ENCODE assay signal across 10 cellular contexts in the genomic region with DNA sequence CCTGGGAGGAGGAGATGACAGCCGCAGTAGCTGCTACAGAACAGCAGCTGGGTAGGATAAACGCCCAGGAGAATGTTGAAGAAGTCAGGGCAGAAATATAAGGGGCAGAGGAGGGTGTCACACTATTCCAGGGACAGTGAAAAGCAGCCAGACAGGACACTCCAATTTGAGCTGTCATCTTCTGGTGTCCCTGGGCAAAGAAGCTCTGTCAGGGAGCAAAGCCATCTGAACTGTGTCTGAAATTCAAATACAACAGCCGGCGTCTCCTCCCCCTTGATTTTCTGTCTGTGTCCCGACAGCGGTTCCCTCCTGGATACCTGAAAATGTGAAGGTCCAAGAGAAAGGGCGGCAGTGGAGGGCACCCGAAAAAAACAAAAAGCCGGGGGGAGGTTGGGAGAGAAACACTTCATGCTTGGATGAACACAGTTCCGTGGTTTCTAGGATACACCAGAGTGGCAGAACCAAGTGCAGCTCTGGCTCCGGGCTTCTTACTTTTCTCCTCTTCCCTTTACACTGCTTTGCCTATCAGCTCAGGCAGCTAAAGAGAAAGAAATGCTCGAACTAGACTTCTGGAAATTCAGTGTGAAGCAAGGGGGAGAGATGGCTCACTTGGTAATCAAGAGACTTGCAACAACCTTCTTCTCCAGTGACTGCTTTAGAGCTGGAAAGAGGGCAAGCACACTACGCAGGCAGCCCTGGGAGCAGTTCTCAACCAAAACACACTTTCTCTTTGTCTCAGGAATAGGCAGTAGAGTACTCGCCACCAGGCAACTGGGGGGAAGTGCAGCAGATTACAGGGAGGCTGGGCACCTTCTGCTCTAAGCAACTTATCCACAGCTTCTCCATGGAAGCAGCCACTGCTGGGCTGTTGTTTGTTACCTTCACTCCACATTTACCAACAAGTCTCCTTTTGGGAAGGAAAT.
A peak's percentile ranks its signal among the peaks of the same experiment; 100 is the strongest.
DNase-seq lines count a peak whose midpoint lies in the region; FAIRE-seq and TF ChIP-seq lines count a peak whose summit lies in the region.
"Had no signal": no experiment of that assay in that cellular context is flagged by ENCODE, and none has a peak within 500 bp of the region (broad histone marks: within the 10 kb centered on the region; RNA-seq: fewer than 3 reads in every experiment).

No MANE protein-coding gene starts in this region.

- no peak overlapping the region for H3K4me3 ChIP-seq in suprapubic skin

- DNase-seq in DMS153 (lab: John Stamatoyannopoulos, UW) (peak; percentile 82), NCI-H1436 treated with DMSO at 0.1 percent for 48 hours (lab: John Stamatoyannopoulos, UW) (peak; percentile 77), SK-N-DZ (ENCODE audit: low spot score) (peak; percentile 72), nephron progenitor cell (no peak), RCC 7860 (ENCODE audit: low spot score) (no peak), SKM-1 (lab: John Stamatoyannopoulos, UW; ENCODE audit: unreplicated experiment) (no peak), suprapubic skin (ENCODE audit: low spot score in 2 of 2) (no peak)
- DNase-seq in activated CD4-positive, alpha-beta T cell treated with anti-CD3 and anti-CD28 coated beads for 48 hours: no peak
- DNase-seq: DND-41; stimulated activated CD4-positive, alpha-beta T cell treated with anti-CD3 and anti-CD28 coated beads, Interleukin-1b, Interleukin-23, amount 100 ng/mL, for 48 hours had no signal

- H3K4me1 Mint-ChIP-seq in nephron progenitor cell: peaks cover 7% of the 10 kb centered on the region

- H3K9me3 Mint-ChIP-seq in nephron progenitor cell: no peaks in the 10 kb centered on the region

- FAIRE-seq in RCC 7860 (lab: Jason Lieb, UNC): no peak

- TF ChIP-seq CTCF in nephron progenitor cell (IDR thresholded peaks at IDR 0.05) (no peak), suprapubic skin (IDR thresholded peaks at IDR 0.05) (no peak)

- no peaks in the 10 kb centered on the region for H3K36me3 ChIP-seq in suprapubic skin

- no peak overlapping the region for H3K27ac Mint-ChIP-seq in nephron progenitor cell

- peaks cover 19% of the 10 kb centered on the region for H3K4me1 ChIP-seq in suprapubic skin

- TF ChIP-seq POLR2A in suprapubic skin (IDR thresholded peaks at IDR 0.05): no peak

- H3K36me3 Mint-ChIP-seq in nephron progenitor cell (ENCODE audit: low read depth): no peaks in the 10 kb centered on the region

- no peak for TF ChIP-seq EP300 in suprapubic skin (IDR thresholded peaks at IDR 0.05)

- peaks cover 93% of the 10 kb centered on the region for H3K27me3 Mint-ChIP-seq in nephron progenitor cell (ENCODE audit: low read depth, poor library complexity)

- peaks cover 58% of the 10 kb centered on the region for H3K27me3 ChIP-seq in suprapubic skin

- no peak overlapping the region for H3K27ac ChIP-seq in suprapubic skin

- 25% methylated on average over 14 of the region's 14 CpGs for WGBS in suprapubic skin

- no peaks in the 10 kb centered on the region for H3K9me3 ChIP-seq in suprapubic skin

- peak overlapping the region; percentile 61 for H3K4me3 Mint-ChIP-seq in nephron progenitor cell

Comparison
In these comparisons a context has a peak if more than half of its experiments do, and no peak if none do; other contexts are left out.
1. DNase-seq: peak in DMS153 (single experiment), NCI-H1436 treated with DMSO at 0.1 percent for 48 hours (single experiment) and SK-N-DZ (single experiment); none in nephron progenitor cell (single experiment), activated CD4-positive, alpha-beta T cell treated with anti-CD3 and anti-CD28 coated beads for 48 hours (single experiment), RCC 7860 (single experiment), SKM-1 (single experiment) and suprapubic skin (0 of 2).